6 cellular contexts compared by ENCODE assay signal in the genomic region with DNA sequence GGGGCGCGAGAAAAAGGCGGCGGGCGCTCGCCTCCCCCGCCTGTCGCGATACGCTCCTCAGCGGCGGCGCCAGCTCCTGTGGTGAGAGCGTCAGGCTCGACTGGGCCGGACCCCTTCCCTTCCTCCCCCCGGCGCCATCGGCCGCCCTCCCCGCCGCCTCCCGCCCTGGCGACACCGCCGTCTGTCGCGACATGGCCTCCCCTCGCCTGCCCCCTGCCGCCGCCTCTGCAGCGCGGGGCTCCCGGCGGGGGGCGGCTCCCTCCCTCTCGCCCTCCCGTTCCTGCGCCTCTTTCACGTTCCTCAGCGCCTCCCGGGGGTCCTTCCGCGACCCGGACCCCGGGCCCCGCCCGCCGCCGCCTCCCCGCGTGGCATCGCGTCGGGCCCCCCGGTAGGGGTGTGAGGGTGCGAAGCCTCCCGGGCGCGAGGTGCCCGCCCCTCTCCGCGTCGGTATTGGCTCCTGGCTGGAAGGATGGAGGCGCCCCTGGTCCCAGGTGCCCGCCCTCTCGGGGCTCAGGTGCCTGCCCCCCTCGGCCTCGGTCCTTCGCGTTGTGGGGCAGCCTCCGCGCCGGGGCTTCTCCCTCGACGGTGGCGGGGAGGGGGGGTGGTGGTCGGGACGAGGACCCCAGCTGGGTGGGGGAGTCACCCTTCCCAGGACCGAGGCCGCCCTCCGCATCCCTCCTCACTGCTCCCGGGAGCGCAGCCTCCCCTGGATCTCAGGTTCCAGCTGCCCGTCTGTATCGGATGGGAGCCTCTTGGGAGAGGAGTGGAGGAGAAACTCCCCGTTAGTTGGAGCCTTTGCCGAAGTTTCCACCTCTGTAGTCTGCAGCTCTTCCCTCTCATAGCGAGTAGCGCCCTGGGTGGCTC. TPM values are rescaled to one million over a fixed set of nuclear protein-coding genes. Genes with fewer than 3 reads are reported as not detected.
DNase-seq lines count a peak whose midpoint lies in the region; ATAC-seq, FAIRE-seq and TF ChIP-seq lines count a peak whose summit lies in the region.

No MANE protein-coding gene starts in this region.

- WGBS in aorta, 2 donors, result 1% methylated on average over 38 to 90 of the region's 90 CpGs

- DNase-seq in H54 (ENCODE audit: insufficient read length, low spot score) (peak; percentile 67), kidney (peak; percentile 87), aorta (no peak)
- DNase-seq in activated T-cell treated with anti-CD3 and anti-CD28 coated beads, Interleukin-2, amount 50 U/mL, for 4 hours, result no peak

- no peaks in the 10 kb centered on the region for H3K9me3 ChIP-seq in kidney (ENCODE audit: control insufficient read depth in 1 of 2, low read length in 2 of 2)
- no peaks in the 10 kb centered on the region for H3K9me3 ChIP-seq in aorta (ENCODE audit: control insufficient read depth, low read length)

- intact Hi-C loops in kidney (cut with DNase I), result no loop called here
- intact Hi-C loops in aorta (cut with DNase I), result loop anchor here in 1 of 2 donors (1.0 to 2.0 kb wide), 4 partner anchors 21 to 63 kb away; a partner anchor contains a TSS

- no peaks in the 10 kb centered on the region for H3K27me3 ChIP-seq in aorta (ENCODE audit: control insufficient read depth in 1 of 2, insufficient read depth in 2 of 2, low read length in 1 of 2)

- H3K27ac ChIP-seq in kidney (ENCODE audit: low read depth in 2 of 2, low read length in 2 of 2), result peak overlapping the region; percentile 84 to 88
- peak overlapping the region; percentile 59 to 77 for H3K27ac ChIP-seq in aorta (ENCODE audit: low read depth in 1 of 2, low read length in 2 of 2)

- peak overlapping the region; percentile 96 for H3K4me3 Mint-ChIP-seq in activated T-cell treated with anti-CD3 and anti-CD28 coated beads, Interleukin-2, amount 50 U/mL, for 4 hours

- H3K36me3 ChIP-seq in kidney (ENCODE audit: control insufficient read depth in 1 of 2, insufficient read depth in 2 of 2, low read length in 2 of 2) (peaks cover 7 to 14% of the 10 kb centered on the region in 2 donors), aorta (ENCODE audit: control insufficient read depth in 1 of 2, insufficient read depth in 2 of 2, low read length in 1 of 2) (peaks cover 0 to 2% of the 10 kb centered on the region in 2 donors)

- H3K4me1 ChIP-seq in kidney (ENCODE audit: control insufficient read depth in 1 of 2, insufficient read depth in 1 of 2, low read depth in 1 of 2, low read length in 2 of 2) (peaks cover 0 to 30% of the 10 kb centered on the region in 2 donors), aorta (ENCODE audit: control insufficient read depth in 1 of 2, insufficient read depth in 2 of 2, low read length in 2 of 2) (no peaks in the 10 kb centered on the region)

- no peak for TF ChIP-seq CTCF in kidney (IDR thresholded peaks at IDR 0.05; ENCODE audit: borderline replicate concordance, extremely low read depth, insufficient read depth)

- 0 out of 2 replicates have a peak, but pooled peaks have one; percentile 29 for TF ChIP-seq POLR2A in H54 (IDR thresholded peaks at IDR 0.05; ENCODE audit: low read depth, low read length)

- no peak for ATAC-seq in activated T-cell treated with anti-CD3 and anti-CD28 coated beads, Interleukin-2, amount 50 U/mL, for 4 hours
- ATAC-seq in aorta (ENCODE audit: low FRiP score) (no peak), HG02798 (IDR thresholded peaks at IDR 0.05; ENCODE audit: poor library complexity, unreplicated experiment) (no peak), GM21423 (IDR thresholded peaks at IDR 0.05; ENCODE audit: unreplicated experiment) (no peak)

- peak overlapping the region; percentile 52 to 68 for H3K4me3 ChIP-seq in kidney (ENCODE audit: low read length in 2 of 2)
- H3K4me3 ChIP-seq in aorta (ENCODE audit: low read length in 2 of 2), result peak overlapping the region; percentile 84 to 87

- H3K4me1 Mint-ChIP-seq in activated T-cell treated with anti-CD3 and anti-CD28 coated beads, Interleukin-2, amount 50 U/mL, for 4 hours (ENCODE audit: low read depth), result peaks cover 43% of the 10 kb centered on the region

- H3K36me3 Mint-ChIP-seq in activated T-cell treated with anti-CD3 and anti-CD28 coated beads, Interleukin-2, amount 50 U/mL, for 4 hours (ENCODE audit: insufficient read depth), result peaks cover 13% of the 10 kb centered on the region

- H3K27me3 Mint-ChIP-seq in activated T-cell treated with anti-CD3 and anti-CD28 coated beads, Interleukin-2, amount 50 U/mL, for 4 hours (ENCODE audit: low read depth), result no peaks in the 10 kb centered on the region

- FAIRE-seq in H54 (lab: Jason Lieb, UNC) (no peak), kidney (lab: Jason Lieb, UNC) (no peak)

- no peaks in the 10 kb centered on the region for H3K9me3 Mint-ChIP-seq in activated T-cell treated with anti-CD3 and anti-CD28 coated beads, Interleukin-2, amount 50 U/mL, for 4 hours

- H3K9ac ChIP-seq in kidney (ENCODE audit: low read length in 2 of 2), result peak overlapping the region; percentile 57 to 70

RNA-seq across cellular contexts. Expression of a gene that starts 0.6 kb away (rescaled TPM):
- 100 to 1,000 TPM in 2 of 3 donors, 10 to 100 TPM in 1; 90.8 to 102 (median 100) TPM for total RNA-seq in activated T-cell treated with anti-CD3 and anti-CD28 coated beads, Interleukin-2, amount 50 U/mL, for 4 hours
- total RNA-seq in kidney (38.1 TPM), aorta (10 to 100 TPM; 33.5 to 35.9 TPM)
- polyA plus RNA-seq in kidney (ENCODE audit: insufficient read depth, low read depth, low replicate concordance) (30.8 TPM), aorta (10 to 100 TPM; 10.4 to 54.4 TPM)

RNA-seq across cellular contexts. Expression of a gene that starts 21.4 kb away (rescaled TPM):
- total RNA-seq in activated T-cell treated with anti-CD3 and anti-CD28 coated beads, Interleukin-2, amount 50 U/mL, for 4 hours, result 1 to 10 TPM; 5.6 to 9.7 (median 9.2) TPM
- total RNA-seq in kidney, result 8.0 TPM
- 12.2 TPM for polyA plus RNA-seq in kidney (ENCODE audit: insufficient read depth, low read depth, low replicate concordance)
- total RNA-seq in aorta, result 1 to 10 TPM; 5.7 to 6.0 TPM
- 10 to 100 TPM in 1 of 2 donors, 1 to 10 TPM in 1; 7.5 to 10.1 TPM for polyA plus RNA-seq in aorta

RNA-seq across cellular contexts. Expression of a gene that starts 22.6 kb away (rescaled TPM):
- 100 to 1,000 TPM; 154 to 180 (median 161) TPM for total RNA-seq in activated T-cell treated with anti-CD3 and anti-CD28 coated beads, Interleukin-2, amount 50 U/mL, for 4 hours
- total RNA-seq in kidney, result 57.2 TPM
- 55.9 TPM for polyA plus RNA-seq in kidney (ENCODE audit: insufficient read depth, low read depth, low replicate concordance)
- total RNA-seq in aorta, result 10 to 100 TPM; 41.5 to 50.4 TPM
- polyA plus RNA-seq in aorta, result 10 to 100 TPM; 33.8 to 71.2 TPM

RNA-seq across cellular contexts. Expression of a gene that starts 22.7 kb away (rescaled TPM):
- total RNA-seq in activated T-cell treated with anti-CD3 and anti-CD28 coated beads, Interleukin-2, amount 50 U/mL, for 4 hours, result 10 to 100 TPM; 32.1 to 33.8 (median 33.0) TPM
- total RNA-seq in kidney (19.2 TPM), aorta (10 to 100 TPM; 12.9 to 17.3 TPM)
- polyA plus RNA-seq in kidney (ENCODE audit: insufficient read depth, low read depth, low replicate concordance) (31.6 TPM), aorta (10 to 100 TPM in 1 of 2 donors, 1 to 10 TPM in 1; 8.3 to 29.4 TPM)

RNA-seq across cellular contexts. Expression of a gene that starts 34.8 kb away (rescaled TPM):
- total RNA-seq in activated T-cell treated with anti-CD3 and anti-CD28 coated beads, Interleukin-2, amount 50 U/mL, for 4 hours, result under 1 TPM; 0.63 to 0.98 (median 0.79) TPM
- total RNA-seq in kidney, result 98.9 TPM
- 64.6 TPM for polyA plus RNA-seq in kidney (ENCODE audit: insufficient read depth, low read depth, low replicate concordance)
- 1 to 10 TPM; 1.2 to 7.4 TPM for total RNA-seq in aorta
- 10 to 100 TPM in 1 of 2 donors, under 1 TPM in 1; 0.08 to 15.8 TPM for polyA plus RNA-seq in aorta

Comparison
In these comparisons a context has a peak if more than half of its experiments do, and no peak if none do; other contexts are left out.
1. DNase-seq: peak in H54 (single experiment) and kidney (single experiment); none in activated T-cell treated with anti-CD3 and anti-CD28 coated beads, Interleukin-2, amount 50 U/mL, for 4 hours (single experiment) and aorta (0 of 2).